In the genomic region with DNA sequence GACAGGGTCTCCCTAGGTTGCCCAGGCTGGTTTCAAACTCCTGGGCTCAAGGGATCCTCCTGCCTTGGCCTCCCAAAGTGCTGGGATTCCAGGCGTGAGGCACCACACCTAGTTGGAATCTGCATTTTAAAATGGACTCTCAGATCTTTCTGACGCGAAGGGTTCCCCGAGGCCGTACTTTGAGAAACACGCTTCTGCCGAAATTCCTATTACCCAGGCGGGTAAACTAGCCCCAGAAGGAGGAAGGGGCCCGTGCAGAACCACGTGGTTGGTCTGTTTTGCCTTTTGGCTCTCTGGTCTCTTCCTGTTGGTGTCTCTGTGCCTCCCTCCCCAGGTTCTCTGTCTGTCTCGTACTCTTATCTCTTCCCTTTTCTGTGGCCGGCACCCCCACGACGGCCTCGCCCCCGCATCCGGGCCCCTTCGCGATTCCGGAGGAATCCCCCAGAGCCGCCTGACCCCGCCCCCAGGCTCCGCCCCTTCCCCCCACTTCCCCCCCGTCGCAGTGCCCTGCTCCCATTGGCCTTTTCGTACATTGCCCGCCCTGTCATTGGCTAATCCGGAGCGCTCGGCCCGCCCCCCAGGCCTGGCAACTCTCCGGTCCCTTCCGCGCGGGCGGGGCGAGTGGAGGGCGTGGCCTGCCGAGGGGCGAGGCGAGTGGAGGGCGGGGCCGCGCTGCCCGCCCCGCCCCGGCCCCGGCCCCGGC, we compare ENCODE assay signal across 8 cellular contexts. TPM values are rescaled to one million over a fixed set of nuclear protein-coding genes. Genes with fewer than 3 reads are reported as not detected.
DNase-seq lines count a peak whose midpoint lies in the region; ATAC-seq and TF ChIP-seq lines count a peak whose summit lies in the region.

A gene (plus strand): TSS at position 689 of the 703 bp plus-strand sequence. CDS start 12,354 bp downstream, outside the sequence.

- intact Hi-C loops in cardiac septum (cut with DNase I) = loop anchor here (2.0 to 5.0 kb wide), 3 partner anchors 74 to 372 kb away; a partner anchor contains a TSS
- intact Hi-C loops in transverse colon (cut with DNase I; ENCODE audit: low total_unique reads) = loop anchor here (5.0 kb wide), 2 partner anchors 62 to 82 kb away; a partner anchor contains a TSS

- H3K4me1 ChIP-seq in adipocyte (ENCODE audit: control insufficient read depth, insufficient read depth, low read length) = peaks cover 22% of the 10 kb centered on the region
- H3K4me1 ChIP-seq in transverse colon = peaks cover 18 to 41% (median 33%) of the 10 kb centered on the region in 4 donors

- 2 to 13% methylated on average over 3 to 31 of the region's 49 CpGs for WGBS in transverse colon (ENCODE audit: low coverage in 1 of 2), 2 donors

- TF ChIP-seq POLR2A in transverse colon (IDR thresholded peaks at IDR 0.05) = no peak

- ATAC-seq in HG02798 (IDR thresholded peaks at IDR 0.05; ENCODE audit: poor library complexity, unreplicated experiment) = peak; percentile 91

- in situ Hi-C loops in transverse colon (cut with MboI; ENCODE audit: low pct_ligation_motif_present in 1 of 4, low pct_unique_long_range_greater_than_20kb in 1 of 4, low sequenced_read_pairs in 3 of 4) = no loop called here

- TF ChIP-seq CTCF in GM12875 (IDR thresholded peaks at IDR 0.05; ENCODE audit: borderline replicate concordance, insufficient read depth, low read depth, low read length) = no peak
- TF ChIP-seq CTCF in transverse colon (IDR thresholded peaks at IDR 0.05) = no peak

- TF ChIP-seq EP300 in transverse colon (IDR thresholded peaks at IDR 0.05; ENCODE audit: low read depth) = no peak

- H3K36me3 ChIP-seq in adipocyte (ENCODE audit: control insufficient read depth, insufficient read depth, low read length, severe bottlenecking) (no peaks in the 10 kb centered on the region), transverse colon (no peaks in the 10 kb centered on the region)

- H3K4me3 ChIP-seq in GM12875 (ENCODE audit: low read depth, low read length) (peak within 1 kb of the TSS; percentile 91), adipocyte (ENCODE audit: low read length) (peak within 1 kb of the TSS; percentile 81), transverse colon (peak within 1 kb of the TSS; percentile 68 to 84 (median 73))

- H3K9me3 ChIP-seq in adipocyte (ENCODE audit: control insufficient read depth, low read length) = no peaks in the 10 kb centered on the region
- no peaks in the 10 kb centered on the region for H3K9me3 ChIP-seq in transverse colon

- H3K9ac ChIP-seq in adipocyte (ENCODE audit: low read length) = peak within 1 kb of the TSS; percentile 84

- H3K27me3 ChIP-seq in adipocyte (replicated peaks; ENCODE audit: control insufficient read depth, insufficient read depth, low read length) = no peaks in the 10 kb centered on the region
- H3K27me3 ChIP-seq in transverse colon = peaks cover 12% of the 10 kb centered on the region

- peak; percentile 97 for DNase-seq in NCI-H1436 (lab: John Stamatoyannopoulos, UW)
- peak; percentile 99 for DNase-seq in T follicular helper cell (ENCODE audit: low read depth)
- DNase-seq in adipocyte (ENCODE audit: low read depth) = peak; percentile 99
- peak; percentile 98 for DNase-seq in cardiac septum (ENCODE audit: low spot score)
- DNase-seq in pons (ENCODE audit: low spot score) = peak; percentile 82
- DNase-seq in transverse colon = peak; percentile 99

- H3K27ac ChIP-seq in transverse colon = peak within 1 kb of the TSS; percentile 78 to 89 (median 86)

RNA-seq across cellular contexts. Expression of the gene that starts here (rescaled TPM):
- 3.6 TPM for total RNA-seq in cardiac septum
- 10 to 100 TPM in 1 of 4 donors, 1 to 10 TPM in 3; 4.5 to 12.0 (median 8.5) TPM for total RNA-seq in transverse colon

Comparison
In these comparisons a context has a peak if more than half of its experiments do, and no peak if none do; other contexts are left out.
1. Peak in every context shown above with its lines: DNase-seq, ATAC-seq, H3K4me3 ChIP-seq and H3K27ac ChIP-seq.